In genomic region chr6:136792945-136793289, GRCh38 we compare ENCODE assay signal across 8 cellular contexts. TPM values are rescaled to one million over a fixed set of nuclear protein-coding genes. Genes with fewer than 3 reads are reported as not detected.
DNase-seq lines count a peak whose midpoint lies in the region; ATAC-seq and TF ChIP-seq lines count a peak whose summit lies in the region.

No MANE protein-coding gene starts in this region.

- H3K36me3 ChIP-seq in parathyroid adenoma (ENCODE audit: control insufficient read depth, insufficient read depth, low read length) = no peaks in the 10 kb centered on the region
- H3K36me3 ChIP-seq in transverse colon = no peaks in the 10 kb centered on the region

- peak overlapping the region; percentile 99 for H2AFZ ChIP-seq in parathyroid adenoma

- H3K4me1 ChIP-seq in parathyroid adenoma = peaks cover 5% of the 10 kb centered on the region
- H3K4me1 ChIP-seq in transverse colon = peaks cover 0 to 39% (median 20%) of the 10 kb centered on the region in 4 donors

- peak; percentile 93 for ATAC-seq in SK-N-SH treated with all-trans-retinoic acid at 6 μM for 48 hours
- peak; percentile 93 for ATAC-seq in Right ventricle myocardium inferior

- H3K9me3 Mint-ChIP-seq in activated naive CD8-positive, alpha-beta T cell (ENCODE audit: low read depth) = no peaks in the 10 kb centered on the region

- peaks cover 33% of the 10 kb centered on the region for H3K4me1 Mint-ChIP-seq in activated naive CD8-positive, alpha-beta T cell (ENCODE audit: low read depth)

- no peak for TF ChIP-seq POLR2A in transverse colon (IDR thresholded peaks at IDR 0.05)

- H3K9me3 ChIP-seq in parathyroid adenoma (ENCODE audit: control insufficient read depth, low read length) (no peaks in the 10 kb centered on the region), transverse colon (no peaks in the 10 kb centered on the region)

- no peaks in the 10 kb centered on the region for H3K79me2 ChIP-seq in parathyroid adenoma

- peak overlapping the region; percentile 94 for H3K4me2 ChIP-seq in parathyroid adenoma (ENCODE audit: low read length)

- intact Hi-C loops in Right ventricle myocardium inferior (cut with DNase I) (loop anchor here (1.0 to 5.0 kb wide), 7 partner anchors 30 to 208 kb away; partner anchors contain the start of gene PEX7), transverse colon (cut with DNase I; ENCODE audit: low total_unique reads) (loop anchor here (1.0 to 2.0 kb wide), 2 partner anchors 148 to 207 kb away; no protein-coding TSS in a partner anchor)

- TF ChIP-seq CTCF in HFF-Myc (IDR thresholded peaks at IDR 0.05; ENCODE audit: low read depth, low read length, missing control alignments) (peak; percentile 84), parathyroid adenoma (IDR thresholded peaks at IDR 0.05) (peak; percentile 77), transverse colon (IDR thresholded peaks at IDR 0.05) (peak; percentile 67 to 83 (median 78))

- peak overlapping the region; percentile 16 for H3K9ac ChIP-seq in parathyroid adenoma

- peak overlapping the region; percentile 94 for H3K27ac Mint-ChIP-seq in activated naive CD8-positive, alpha-beta T cell

- H3K27ac ChIP-seq in parathyroid adenoma = peak overlapping the region; percentile 84
- H3K27ac ChIP-seq in transverse colon = peak overlapping the region; percentile 95 to 99 (median 97)

- 0% methylated on average over 27 of the region's 29 CpGs; no CpG with 5 or more reads in 1 of the 2 donors for WGBS in transverse colon (ENCODE audit: low coverage in 1 of 2), 2 donors

- H3K27me3 ChIP-seq in parathyroid adenoma (ENCODE audit: control insufficient read depth, insufficient read depth, low read length) = no peaks in the 10 kb centered on the region
- no peaks in the 10 kb centered on the region for H3K27me3 ChIP-seq in transverse colon

- H3K4me3 Mint-ChIP-seq in activated naive CD8-positive, alpha-beta T cell = peak overlapping the region; percentile 90

- no peak for TF ChIP-seq EP300 in transverse colon (IDR thresholded peaks at IDR 0.05; ENCODE audit: low read depth)

- in situ Hi-C loops in transverse colon (cut with MboI; ENCODE audit: low pct_ligation_motif_present in 1 of 4, low pct_unique_long_range_greater_than_20kb in 1 of 4, low sequenced_read_pairs in 3 of 4) = loop anchor here (5.0 to 25.0 kb wide), 4 partner anchors 146 to 506 kb away; partner anchors contain the start of gene BCLAF1 (in 1 of the 4)

- H3K27me3 Mint-ChIP-seq in activated naive CD8-positive, alpha-beta T cell = no peaks in the 10 kb centered on the region

- H3K36me3 Mint-ChIP-seq in activated naive CD8-positive, alpha-beta T cell = no peaks in the 10 kb centered on the region

- peak overlapping the region; percentile 67 for H3K4me3 ChIP-seq in GM08714 (ENCODE audit: low read length)
- peak overlapping the region; percentile 81 for H3K4me3 ChIP-seq in HFF-Myc (replicated peaks; ENCODE audit: low read depth, low read length)
- H3K4me3 ChIP-seq in parathyroid adenoma (ENCODE audit: low read depth, low read length) = peak overlapping the region; percentile 86
- peak overlapping the region; percentile 75 to 96 (median 86) for H3K4me3 ChIP-seq in transverse colon

- DNase-seq in HFF-Myc (ENCODE audit: extremely low read depth, low read depth) = peak; percentile 47
- peak; percentile 82 for DNase-seq in MV-4-11 (lab: John Stamatoyannopoulos, UW)
- peak; percentile 98 for DNase-seq in Right ventricle myocardium inferior (ENCODE audit: missing footprints)
- DNase-seq in transverse colon = peak; percentile 96

TF ChIP-seq in SK-N-SH treated with all-trans-retinoic acid at 6 μM for 48 hours, 23 proteins besides CTCF, POLR2A, EP300 and RAD21:
- TF ChIP-seq ZNF565 (CRISPR knock-in tag; conservative IDR thresholded peaks at IDR 0.05; ENCODE audit: low read depth) (no peak), GLIS3 (CRISPR knock-in tag; IDR thresholded peaks at IDR 0.05) (0 out of 2 replicates have a peak, but pooled peaks have one; percentile 16), TSHZ2 (CRISPR knock-in tag; IDR thresholded peaks at IDR 0.05) (peak; percentile 59; the same call in 1 of the 2 replicates)

RNA-seq across cellular contexts. Expression of gene MAP3K5, which starts 0.6 kb away (rescaled TPM):
- total RNA-seq in Right ventricle myocardium inferior (34.7 TPM), transverse colon (10 to 100 TPM; 16.2 to 52.7 (median 34.8) TPM)

RNA-seq across cellular contexts. Expression of gene PEX7, which starts 29.5 kb away (rescaled TPM):
- total RNA-seq in Right ventricle myocardium inferior (11.7 TPM), transverse colon (10 to 100 TPM in 1 of 4 donors, 1 to 10 TPM in 2, not detected in 1; 3.4 to 11.0 (median 7.0) TPM)

Comparison
In these comparisons a context has a peak if more than half of its experiments do, and no peak if none do; other contexts are left out.
1. Peak in every context shown above with its lines: DNase-seq, ATAC-seq, H3K4me3 ChIP-seq and H3K27ac ChIP-seq.
2. DNase-seq: peak in every context shown above with its lines; median percentile 98 in Right ventricle myocardium inferior; 96 in transverse colon; 82 in MV-4-11; 47 in HFF-Myc.